Comparison of ENCODE assay signal across 8 cellular contexts in genomic region chr6:141464490-141464889, GRCh38.
DNase-seq lines count a peak whose midpoint lies in the region; ATAC-seq and TF ChIP-seq lines count a peak whose summit lies in the region.

No MANE protein-coding gene starts in this region.

- no peak overlapping the region for H3K4me3 Mint-ChIP-seq in Caco-2 (ENCODE audit: unreplicated experiment)

- H3K79me2 ChIP-seq in ACC112 (ENCODE audit: control insufficient read depth, insufficient read depth, low read length, unreplicated experiment), result no peaks in the 10 kb centered on the region

- H3K27me3 ChIP-seq in ACC112 (ENCODE audit: insufficient read depth, low read length) (no peaks in the 10 kb centered on the region), heart left ventricle (no peaks in the 10 kb centered on the region), Caco-2 (replicated peaks; ENCODE audit: control insufficient read depth, insufficient read depth, low read length) (no peaks in the 10 kb centered on the region; the same call in 1 of the 2 replicates)

- intact Hi-C loops in heart left ventricle (cut with DNase I), result loop anchor here in 1 of 10 donors (5.0 kb wide), 1 partner anchor 62 kb away; no protein-coding TSS in a partner anchor
- intact Hi-C loops in Caco-2 (cut with micrococcal nuclease; ENCODE audit: unreplicated experiment), result no loop called here

- no peak for TF ChIP-seq POLR2A in heart left ventricle (IDR thresholded peaks at IDR 0.05)

- H2AFZ ChIP-seq in ACC112 (ENCODE audit: low read length, unreplicated experiment), result no peak overlapping the region

- POLR2A ChIA-PET in Caco-2 (lab: Charles Lee), result no interaction called here

- TF ChIP-seq CTCF in heart left ventricle (IDR thresholded peaks at IDR 0.05), result no peak
- no peak for TF ChIP-seq CTCF in Caco-2 (IDR thresholded peaks at IDR 0.05; ENCODE audit: insufficient read depth in 1 of 2, low read depth in 1 of 2, low read length in 1 of 2, severe bottlenecking in 1 of 2, unreplicated experiment in 1 of 2)

- H3K4me3 ChIP-seq in ACC112 (ENCODE audit: low read depth, low read length), result no peak overlapping the region
- no peak overlapping the region for H3K4me3 ChIP-seq in heart left ventricle
- no peak overlapping the region for H3K4me3 ChIP-seq in Caco-2 (ENCODE audit: low read depth, low read length)

- CTCF ChIA-PET in Caco-2 (lab: Charles Lee), result no interaction called here

- ATAC-seq in GM19025 (IDR thresholded peaks at IDR 0.05; ENCODE audit: low read depth, unreplicated experiment) (peak; percentile 51), HG03175 (IDR thresholded peaks at IDR 0.05; ENCODE audit: unreplicated experiment) (peak; percentile 88), heart left ventricle (peak; percentile 81 to 93 (median 88))

- WGBS in heart left ventricle, 4 donors, result 31 to 38% (median 33%) methylated on average over 2 of the region's 2 CpGs

- H3K36me3 Mint-ChIP-seq in Caco-2 (ENCODE audit: insufficient read depth, unreplicated experiment), result no peaks in the 10 kb centered on the region

- H3K4me1 Mint-ChIP-seq in Caco-2 (ENCODE audit: low read depth, unreplicated experiment), result no peaks in the 10 kb centered on the region

- H3K36me3 ChIP-seq in ACC112 (ENCODE audit: insufficient read depth, low read length), result no peaks in the 10 kb centered on the region
- H3K36me3 ChIP-seq in heart left ventricle, result no peaks in the 10 kb centered on the region
- no peaks in the 10 kb centered on the region for H3K36me3 ChIP-seq in Caco-2 (ENCODE audit: control insufficient read depth, insufficient read depth, low read length)

- no peaks in the 10 kb centered on the region for H3K9me3 ChIP-seq in heart left ventricle
- H3K9me3 ChIP-seq in Caco-2, result no peaks in the 10 kb centered on the region

- no TSS peak for BruUV-seq in Caco-2 (replicated peaks; lab: Mats Ljungman, UMichigan)

- no peaks in the 10 kb centered on the region for H3K27me3 Mint-ChIP-seq in Caco-2 (ENCODE audit: insufficient read depth, unreplicated experiment)

- H3K27ac Mint-ChIP-seq in Caco-2 (ENCODE audit: unreplicated experiment), result no peak overlapping the region

- H3K27ac ChIP-seq in ACC112 (ENCODE audit: low read depth, low read length) (peak overlapping the region; percentile 93), heart left ventricle (peak overlapping the region; percentile 41 to 90 (median 74))

- peak; percentile 95 for DNase-seq in NCI-H524 treated with DMSO at 0.1 percent for 48 hours (lab: John Stamatoyannopoulos, UW)
- DNase-seq in heart left ventricle, result peak in 1 of 5 donors; percentile 30
- DNase-seq in Caco-2, result no peak
- no peak for DNase-seq in activated gamma-delta T cell treated with Interleukin-2 at 50 U/mL for 16 hours
- no peak for DNase-seq in foreskin melanocyte

- peaks cover 21% of the 10 kb centered on the region for H3K4me1 ChIP-seq in ACC112 (ENCODE audit: control insufficient read depth, insufficient read depth, low read length, unreplicated experiment)
- peaks cover 0 to 41% (median 17%) of the 10 kb centered on the region in 12 donors for H3K4me1 ChIP-seq in heart left ventricle
- no peaks in the 10 kb centered on the region for H3K4me1 ChIP-seq in Caco-2

- H3K9me3 Mint-ChIP-seq in Caco-2 (ENCODE audit: unreplicated experiment), result no peaks in the 10 kb centered on the region
